Comparison of ENCODE assay signal across 29 cellular contexts in genomic region chr7:121456015-121456414, GRCh38.
"Had no signal": no experiment of that assay in that cellular context is flagged by ENCODE, and none has a peak within 500 bp of the region (broad histone marks: within the 10 kb centered on the region; RNA-seq: fewer than 3 reads in every experiment).

No MANE protein-coding gene starts in this region.

- H3K9me3 ChIP-seq: left lung, lower lobe of right lung, ovary, stomach, testis, thyroid gland, transverse colon, upper lobe of left lung had no signal

- H3K27ac ChIP-seq: left lung, lower lobe of right lung, neural progenitor cell, ovary, skin epidermis, stomach, testis, thyroid gland, transverse colon, upper lobe of left lung had no signal

- H3K9me3 Mint-ChIP-seq: immature natural killer cell, natural killer cell, nephron progenitor cell, neural progenitor cell had no signal

- H3K27ac Mint-ChIP-seq: immature natural killer cell; mesothelial cell of epicardium; natural killer cell; nephron progenitor cell; neural progenitor cell; progenitor cell of endocrine pancreas; stimulated activated naive B cell treated with anti-CD40 and anti-IgM and Interleukin-4, amounts not matched to agents 10 μg/mL and 1 μg/mL and 100 μg/mL, for 72 hours had no signal

- DNase-seq: hippocampal formation; immature natural killer cell; kidney; left colon; left lung; lower lobe of right lung; mammary epithelial cell; mesenchymal stem cell; naive B cell; natural killer cell; nephron progenitor cell; ovary; right cardiac atrium; stimulated activated CD4-positive, alpha-beta T cell treated with anti-CD3 and anti-CD28 coated beads, Interleukin-12 subunit alpha, Interleukin-12 subunit beta, amount 100 ng/mL, for 4 hours; stimulated activated CD4-positive, alpha-beta T cell treated with anti-CD3 and anti-CD28 coated beads, Interleukin-15, amount 100 ng/mL, for 24 hours; stimulated activated CD4-positive, alpha-beta T cell treated with anti-CD3 and anti-CD28 coated beads, Interleukin-2, amount 100 ng/mL, for 24 hours; stimulated activated CD4-positive, alpha-beta T cell treated with anti-CD3 and anti-CD28 coated beads, Interleukin-4, amount 100 ng/mL, for 1 hour; stimulated activated naive B cell treated with anti-CD40 and anti-IgM and Interleukin-4, amounts not matched to agents 10 μg/mL and 1 μg/mL and 100 μg/mL, for 72 hours; stimulated activated naive CD8-positive, alpha-beta T cell treated with anti-CD3 and anti-CD28 coated beads, Interleukin-15, Interleukin-2, amounts not matched to agents 100 U/mL and 50 U/mL, for 24 hours; stomach; testis; transverse colon; upper lobe of left lung had no signal

- H3K9ac ChIP-seq: neural progenitor cell had no signal

- H3K4me3 Mint-ChIP-seq: immature natural killer cell; mesothelial cell of epicardium; naive B cell; natural killer cell; nephron progenitor cell; neural progenitor cell; stimulated activated naive B cell treated with anti-CD40 and anti-IgM and Interleukin-4, amounts not matched to agents 10 μg/mL and 1 μg/mL and 100 μg/mL, for 72 hours had no signal

- H3K4me2 ChIP-seq: neural progenitor cell had no signal

- H3K36me3 ChIP-seq: left lung, lower lobe of right lung, ovary, stomach, thyroid gland, transverse colon, upper lobe of left lung had no signal

- H3K4me3 ChIP-seq: left lung, lower lobe of right lung, neural progenitor cell, ovary, skin epidermis, stomach, testis, thyroid gland, transverse colon, upper lobe of left lung had no signal

- H3K27me3 ChIP-seq: left lung, neural progenitor cell, ovary, stomach, testis, thyroid gland, transverse colon, upper lobe of left lung had no signal

- H2AFZ ChIP-seq: neural progenitor cell had no signal

- H3K36me3 Mint-ChIP-seq: immature natural killer cell; naive B cell; natural killer cell; neural progenitor cell; stimulated activated naive B cell treated with anti-CD40 and anti-IgM and Interleukin-4, amounts not matched to agents 10 μg/mL and 1 μg/mL and 100 μg/mL, for 72 hours had no signal

- H3K27me3 Mint-ChIP-seq: progenitor cell of endocrine pancreas had no signal

- H3K4me1 Mint-ChIP-seq: immature natural killer cell, natural killer cell, nephron progenitor cell, neural progenitor cell had no signal

- H3K4me1 ChIP-seq: left lung, lower lobe of right lung, neural progenitor cell, stomach, testis, transverse colon, upper lobe of left lung had no signal

- FAIRE-seq: islet of Langerhans, kidney had no signal
